ENCODE assay signal across 10 cellular contexts in the genomic region with DNA sequence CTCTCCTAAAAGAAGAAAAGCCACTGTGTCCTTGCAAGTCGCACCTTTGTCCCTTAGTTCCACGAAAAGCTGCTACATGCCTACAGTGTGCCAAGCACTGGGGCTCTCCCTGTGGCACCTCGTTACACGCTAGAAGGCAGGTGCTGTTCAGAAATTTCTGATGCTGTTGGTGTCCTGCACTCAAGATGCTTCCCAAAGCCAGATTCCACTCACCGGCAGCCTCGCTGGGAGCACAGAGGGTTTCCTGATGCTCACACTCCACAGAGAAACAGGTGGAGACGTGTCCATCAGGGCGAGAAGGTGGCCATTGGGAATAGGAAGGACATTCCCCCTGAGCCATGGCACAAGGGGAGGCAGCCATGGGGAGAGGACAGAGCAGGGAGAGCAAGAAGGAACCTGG. TPM values are rescaled to one million over a fixed set of nuclear protein-coding genes. Genes with fewer than 3 reads are reported as not detected.
"Had no signal": no experiment of that assay in that cellular context is flagged by ENCODE, and none has a peak within 500 bp of the region (broad histone marks: within the 10 kb centered on the region; RNA-seq: fewer than 3 reads in every experiment).

No MANE protein-coding gene starts in this region.

RNA-seq across cellular contexts. Expression of a gene that starts 17.9 kb away (rescaled TPM):
- total RNA-seq: cardiac muscle cell; dermis blood vessel endothelial cell; endothelial cell of umbilical vein; lung microvascular endothelial cell; myocyte; naive thymus-derived CD8-positive, alpha-beta T cell; osteocyte; sigmoid colon; testis had no signal
- polyA plus RNA-seq: cardiac muscle cell; endothelial cell of umbilical vein; naive thymus-derived CD8-positive, alpha-beta T cell; neural cell had no signal
